ENCODE assay signal across 1 cellular context in genomic region chr13:77565635-77566034, GRCh38.
TF ChIP-seq lines count a peak whose summit lies in the region.

No MANE protein-coding gene starts in this region.

TF ChIP-seq in GM12878, 131 proteins besides CTCF, POLR2A, EP300 and RAD21 (continued from another document):
- TF ChIP-seq E2F8 (IDR thresholded peaks at IDR 0.05; ENCODE audit: low read depth, partially characterized antibody) (no peak), SUZ12 (IDR thresholded peaks at IDR 0.05; ENCODE audit: unreplicated experiment) (no peak)
TF ChIP-seq in GM12878: peak in this region for 2.
